8 cellular contexts compared by ENCODE assay signal in genomic region chr16:56625943-56626654, GRCh38. TPM values are rescaled to one million over a fixed set of nuclear protein-coding genes. Genes with fewer than 3 reads are reported as not detected.
DNase-seq lines count a peak whose midpoint lies in the region; ATAC-seq and FAIRE-seq lines count a peak whose summit lies in the region.

No MANE protein-coding gene starts in this region.

- H3K9me2 ChIP-seq in Karpas-422 (replicated peaks; ENCODE audit: insufficient read depth, low read length), result no peaks in the 10 kb centered on the region

- H3K27me3 ChIP-seq in small intestine (ENCODE audit: control insufficient read depth in 2 of 2, insufficient read depth in 2 of 2, low read length in 2 of 2) (no peaks in the 10 kb centered on the region), Karpas-422 (ENCODE audit: low read length) (no peaks in the 10 kb centered on the region)

- no peak overlapping the region for H3K4me2 ChIP-seq in Karpas-422 (ENCODE audit: low read depth, low read length, poor library complexity, severe bottlenecking)

- POLR2A ChIA-PET in activated naive CD8-positive, alpha-beta T cell treated with anti-CD3 and anti-CD28 coated beads, Interleukin-2, amount 10 ng/mL, durations not matched to agents 7 days and 5 days (lab: Charles Lee), result interaction anchor here (0.7 to 2.2 kb wide), 19 partner anchors 9 to 92 kb away, joined by 3 to 22 read pairs (median 4); partner anchors contain the start of genes MT1X and MT2A

- H3K27ac ChIP-seq in small intestine (ENCODE audit: low read depth in 1 of 2, low read length in 1 of 2), result peak overlapping the region in 1 of 2 donors; percentile 95
- H3K27ac ChIP-seq in Karpas-422 (ENCODE audit: low read length), result no peak overlapping the region

- no peaks in the 10 kb centered on the region for H3K36me3 ChIP-seq in small intestine (ENCODE audit: control insufficient read depth in 2 of 2, insufficient read depth in 2 of 2, low read length in 2 of 2)
- no peaks in the 10 kb centered on the region for H3K36me3 ChIP-seq in Karpas-422 (ENCODE audit: insufficient read depth, low read length)

- WGBS in small intestine, 3 donors, result 11 to 26% (median 13%) methylated on average over 16 of the region's 16 CpGs

- CTCF ChIA-PET in activated CD8-positive, alpha-beta memory T cell treated with anti-CD3 and anti-CD28 coated beads, Interleukin-2, amount 10 ng/mL, durations not matched to agents 7 days and 5 days (lab: Charles Lee), result interaction anchor here (0.6 to 1.7 kb wide), 13 partner anchors 11 to 112 kb away, joined by 3 to 7 read pairs (median 4); partner anchors contain the start of genes MT1A and MT1X

- no peak overlapping the region for H3K9ac ChIP-seq in Karpas-422 (ENCODE audit: low read length)

- no peaks in the 10 kb centered on the region for H3K36me3 Mint-ChIP-seq in activated CD8-positive, alpha-beta memory T cell treated with anti-CD3 and anti-CD28 coated beads, Interleukin-2, amount 10 ng/mL, durations not matched to agents 7 days and 5 days
- H3K36me3 Mint-ChIP-seq in activated naive CD8-positive, alpha-beta T cell treated with anti-CD3 and anti-CD28 coated beads, Interleukin-2, amount 10 ng/mL, durations not matched to agents 7 days and 5 days, result peaks cover 4% of the 10 kb centered on the region

- no peak for DNase-seq in activated CD8-positive, alpha-beta memory T cell treated with anti-CD3 and anti-CD28 coated beads, Interleukin-2, amount 10 ng/mL, durations not matched to agents 7 days and 5 days
- no peak for DNase-seq in activated CD8-positive, alpha-beta memory T cell treated with anti-CD3 and anti-CD28 coated beads, Interleukin-2, amount 50 U/mL, for 48 hours
- no peak for DNase-seq in activated naive CD8-positive, alpha-beta T cell treated with anti-CD3 and anti-CD28 coated beads, Interleukin-2, amount 10 ng/mL, durations not matched to agents 7 days and 5 days
- DNase-seq in small intestine (peak; percentile 48), Karpas-422 (no peak), NCI-H2227 (lab: John Stamatoyannopoulos, UW; ENCODE audit: unreplicated experiment) (no peak), A172 (ENCODE audit: low spot score) (no peak)

- H3K4me3 Mint-ChIP-seq in activated CD8-positive, alpha-beta memory T cell treated with anti-CD3 and anti-CD28 coated beads, Interleukin-2, amount 10 ng/mL, durations not matched to agents 7 days and 5 days, result peak overlapping the region; percentile 88
- H3K4me3 Mint-ChIP-seq in activated naive CD8-positive, alpha-beta T cell treated with anti-CD3 and anti-CD28 coated beads, Interleukin-2, amount 10 ng/mL, durations not matched to agents 7 days and 5 days, result peak overlapping the region; percentile 94

- peak; percentile 41 for ATAC-seq in activated CD8-positive, alpha-beta memory T cell treated with anti-CD3 and anti-CD28 coated beads, Interleukin-2, amount 10 ng/mL, durations not matched to agents 7 days and 5 days
- peak; percentile 46 for ATAC-seq in activated naive CD8-positive, alpha-beta T cell treated with anti-CD3 and anti-CD28 coated beads, Interleukin-2, amount 10 ng/mL, durations not matched to agents 7 days and 5 days (ENCODE audit: low read depth)

- H2AFZ ChIP-seq in Karpas-422 (ENCODE audit: low read length), result no peak overlapping the region

- H3K27ac Mint-ChIP-seq in activated CD8-positive, alpha-beta memory T cell treated with anti-CD3 and anti-CD28 coated beads, Interleukin-2, amount 10 ng/mL, durations not matched to agents 7 days and 5 days, result peak overlapping the region; percentile 86
- H3K27ac Mint-ChIP-seq in activated naive CD8-positive, alpha-beta T cell treated with anti-CD3 and anti-CD28 coated beads, Interleukin-2, amount 10 ng/mL, durations not matched to agents 7 days and 5 days, result peak overlapping the region; percentile 91

- peaks cover 45% of the 10 kb centered on the region for H3K27me3 Mint-ChIP-seq in activated CD8-positive, alpha-beta memory T cell treated with anti-CD3 and anti-CD28 coated beads, Interleukin-2, amount 10 ng/mL, durations not matched to agents 7 days and 5 days
- H3K27me3 Mint-ChIP-seq in activated naive CD8-positive, alpha-beta T cell treated with anti-CD3 and anti-CD28 coated beads, Interleukin-2, amount 10 ng/mL, durations not matched to agents 7 days and 5 days, result peaks cover 26% of the 10 kb centered on the region

- H3K4me3 ChIP-seq in iPS-11a (ENCODE audit: low read depth, low read length) (peak overlapping the region; percentile 25), small intestine (ENCODE audit: low read depth in 1 of 2, low read length in 2 of 2) (peak overlapping the region in 1 of 2 donors; percentile 64), Karpas-422 (ENCODE audit: low read length) (no peak overlapping the region)

- H3K9me3 ChIP-seq in small intestine (ENCODE audit: control insufficient read depth, low read depth), result no peaks in the 10 kb centered on the region
- H3K9me3 ChIP-seq in Karpas-422 (ENCODE audit: low read length), result no peaks in the 10 kb centered on the region

- peaks cover 29% of the 10 kb centered on the region for H3K4me1 Mint-ChIP-seq in activated CD8-positive, alpha-beta memory T cell treated with anti-CD3 and anti-CD28 coated beads, Interleukin-2, amount 10 ng/mL, durations not matched to agents 7 days and 5 days
- H3K4me1 Mint-ChIP-seq in activated naive CD8-positive, alpha-beta T cell treated with anti-CD3 and anti-CD28 coated beads, Interleukin-2, amount 10 ng/mL, durations not matched to agents 7 days and 5 days, result peaks cover 17% of the 10 kb centered on the region

- no peaks in the 10 kb centered on the region for H3K79me2 ChIP-seq in Karpas-422 (ENCODE audit: low read length)

- H4K20me1 ChIP-seq in Karpas-422 (ENCODE audit: insufficient read depth, low read depth, low read length), result no peaks in the 10 kb centered on the region

- no peaks in the 10 kb centered on the region for H3K9me3 Mint-ChIP-seq in activated CD8-positive, alpha-beta memory T cell treated with anti-CD3 and anti-CD28 coated beads, Interleukin-2, amount 10 ng/mL, durations not matched to agents 7 days and 5 days (ENCODE audit: low read depth)
- H3K9me3 Mint-ChIP-seq in activated naive CD8-positive, alpha-beta T cell treated with anti-CD3 and anti-CD28 coated beads, Interleukin-2, amount 10 ng/mL, durations not matched to agents 7 days and 5 days, result no peaks in the 10 kb centered on the region

- H3K4me1 ChIP-seq in small intestine (ENCODE audit: control insufficient read depth in 2 of 2, insufficient read depth in 1 of 2, low read depth in 1 of 2, low read length in 1 of 2) (peaks cover 0 to 3% of the 10 kb centered on the region in 2 donors), Karpas-422 (ENCODE audit: low read length) (peaks cover 44% of the 10 kb centered on the region)

- no peak for FAIRE-seq in small intestine (lab: Jason Lieb, UNC)

RNA-seq across cellular contexts. Expression of gene MT1E, which starts 0.5 kb away (rescaled TPM):
- 10 to 100 TPM; 41.2 to 54.1 TPM for total RNA-seq in activated CD8-positive, alpha-beta memory T cell treated with anti-CD3 and anti-CD28 coated beads, Interleukin-2, amount 10 ng/mL, durations not matched to agents 7 days and 5 days
- total RNA-seq in activated naive CD8-positive, alpha-beta T cell treated with anti-CD3 and anti-CD28 coated beads, Interleukin-2, amount 10 ng/mL, durations not matched to agents 7 days and 5 days, result 10 to 100 TPM; 32.6 to 36.4 TPM
- 100 to 1,000 TPM in 1 of 3 donors, 10 to 100 TPM in 2; 75.0 to 151 (median 86.2) TPM for polyA plus RNA-seq in small intestine
- total RNA-seq in Karpas-422 (2014; rRNA removed; shearing (Covaris generic); ENCODE audit: low replicate concordance), result not detected in 2 replicates
- total RNA-seq in A172 (2014; rRNA removed; shearing (Covaris generic)), result not detected in 2 replicates

RNA-seq across cellular contexts. Expression of gene MT1M, which starts 6.4 kb away (rescaled TPM):
- not detected for total RNA-seq in activated CD8-positive, alpha-beta memory T cell treated with anti-CD3 and anti-CD28 coated beads, Interleukin-2, amount 10 ng/mL, durations not matched to agents 7 days and 5 days
- total RNA-seq in activated naive CD8-positive, alpha-beta T cell treated with anti-CD3 and anti-CD28 coated beads, Interleukin-2, amount 10 ng/mL, durations not matched to agents 7 days and 5 days, result not detected
- 100 to 1,000 TPM in 1 of 3 donors, 10 to 100 TPM in 1, 1 to 10 TPM in 1; 3.5 to 106 (median 11.0) TPM for polyA plus RNA-seq in small intestine
- not detected in 2 replicates for total RNA-seq in Karpas-422 (2014; rRNA removed; shearing (Covaris generic); ENCODE audit: low replicate concordance)
- not detected in 2 replicates for total RNA-seq in A172 (2014; rRNA removed; shearing (Covaris generic))

RNA-seq across cellular contexts. Expression of gene MT1A, which starts 12.4 kb away (rescaled TPM):
- under 1 TPM in 1 of 2 experiments, not detected in 1; 0.91 TPM for total RNA-seq in activated CD8-positive, alpha-beta memory T cell treated with anti-CD3 and anti-CD28 coated beads, Interleukin-2, amount 10 ng/mL, durations not matched to agents 7 days and 5 days
- total RNA-seq in activated naive CD8-positive, alpha-beta T cell treated with anti-CD3 and anti-CD28 coated beads, Interleukin-2, amount 10 ng/mL, durations not matched to agents 7 days and 5 days, result not detected
- 100 to 1,000 TPM in 1 of 3 donors, 10 to 100 TPM in 2; 20.4 to 240 (median 22.2) TPM for polyA plus RNA-seq in small intestine
- total RNA-seq in Karpas-422 (2014; rRNA removed; shearing (Covaris generic); ENCODE audit: low replicate concordance), result not detected in 2 replicates
- not detected in 2 replicates for total RNA-seq in A172 (2014; rRNA removed; shearing (Covaris generic))

RNA-seq across cellular contexts. Expression of gene MT2A, which starts 17.7 kb away (rescaled TPM):
- 100 to 1,000 TPM; 121 to 125 TPM for total RNA-seq in activated CD8-positive, alpha-beta memory T cell treated with anti-CD3 and anti-CD28 coated beads, Interleukin-2, amount 10 ng/mL, durations not matched to agents 7 days and 5 days
- total RNA-seq in activated naive CD8-positive, alpha-beta T cell treated with anti-CD3 and anti-CD28 coated beads, Interleukin-2, amount 10 ng/mL, durations not matched to agents 7 days and 5 days, result 100 to 1,000 TPM; 115 to 135 TPM
- polyA plus RNA-seq in small intestine, result 100 to 1,000 TPM; 133 to 464 (median 153) TPM
- 292 and 385 TPM in 2 replicates for total RNA-seq in Karpas-422 (2014; rRNA removed; shearing (Covaris generic); ENCODE audit: low replicate concordance)
- 137 and 184 TPM in 2 replicates for total RNA-seq in A172 (2014; rRNA removed; shearing (Covaris generic))

RNA-seq across cellular contexts. Expression of gene MT1B, which starts 25.6 kb away (rescaled TPM):
- total RNA-seq in activated CD8-positive, alpha-beta memory T cell treated with anti-CD3 and anti-CD28 coated beads, Interleukin-2, amount 10 ng/mL, durations not matched to agents 7 days and 5 days, result not detected
- not detected for total RNA-seq in activated naive CD8-positive, alpha-beta T cell treated with anti-CD3 and anti-CD28 coated beads, Interleukin-2, amount 10 ng/mL, durations not matched to agents 7 days and 5 days
- polyA plus RNA-seq in small intestine, result not detected
- total RNA-seq in Karpas-422 (2014; rRNA removed; shearing (Covaris generic); ENCODE audit: low replicate concordance), result 2.7 and 5.7 TPM in 2 replicates
- not detected in 2 replicates for total RNA-seq in A172 (2014; rRNA removed; shearing (Covaris generic))

Comparison
In these comparisons a context has a peak if more than half of its experiments do, and no peak if none do; other contexts are left out.
1. RNA of gene MT1E, which starts 0.5 kb away (total RNA-seq): 41.2 to 54.1 TPM in activated CD8-positive, alpha-beta memory T cell treated with anti-CD3 and anti-CD28 coated beads, Interleukin-2, amount 10 ng/mL, durations not matched to agents 7 days and 5 days and 32.6 to 36.4 TPM in activated naive CD8-positive, alpha-beta T cell treated with anti-CD3 and anti-CD28 coated beads, Interleukin-2, amount 10 ng/mL, durations not matched to agents 7 days and 5 days; not detected in Karpas-422 and not detected in A172; every median in the first group is over 10 times any median in the second.